Comparison of ENCODE assay signal across 17 cellular contexts in genomic region chr12:20099395-20099976, GRCh38.
"Had no signal": no experiment of that assay in that cellular context is flagged by ENCODE, and none has a peak within 500 bp of the region (broad histone marks: within the 10 kb centered on the region; RNA-seq: fewer than 3 reads in every experiment).

No MANE protein-coding gene starts in this region.

- H3K36me3 Mint-ChIP-seq: activated naive CD4-positive, alpha-beta T cell treated with anti-CD3 and anti-CD28 coated beads, Interleukin-2, amount 50 U/mL, for 24 hours; brain had no signal

- H3K4me3 ChIP-seq: upper lobe of left lung had no signal

- H3K9me3 ChIP-seq: upper lobe of left lung had no signal

- H3K4me1 Mint-ChIP-seq: activated B cell treated with CpG ODN at 0.5 μM for 24 hours; activated CD4-positive, alpha-beta T cell treated with anti-CD3 and anti-CD28 coated beads, Interleukin-2, amount 10 ng/mL, durations not matched to agents 7 days and 5 days; activated naive CD4-positive, alpha-beta T cell treated with anti-CD3 and anti-CD28 coated beads, Interleukin-2, amount 50 U/mL, for 24 hours; central memory CD8-positive, alpha-beta T cell; nephron had no signal

- FAIRE-seq: endometrium, islet of Langerhans had no signal

- H3K9me3 Mint-ChIP-seq: activated CD4-positive, alpha-beta T cell treated with anti-CD3 and anti-CD28 coated beads, Interleukin-2, amount 10 ng/mL, durations not matched to agents 7 days and 5 days; activated naive CD4-positive, alpha-beta T cell treated with anti-CD3 and anti-CD28 coated beads, Interleukin-2, amount 50 U/mL, for 24 hours; central memory CD8-positive, alpha-beta T cell had no signal

- H3K36me3 ChIP-seq: upper lobe of left lung had no signal

- H3K27ac Mint-ChIP-seq: activated B cell treated with CpG ODN at 0.5 μM for 24 hours; activated CD4-positive, alpha-beta T cell treated with anti-CD3 and anti-CD28 coated beads, Interleukin-2, amount 10 ng/mL, durations not matched to agents 7 days and 5 days; activated naive CD4-positive, alpha-beta T cell treated with anti-CD3 and anti-CD28 coated beads, Interleukin-2, amount 50 U/mL, for 24 hours; nephron; T-helper 1 cell treated with Interleukin-12 subunit alpha and Interleukin-12 subunit beta and Interleukin-4 antibody, amounts not matched to agents 30 μg/mL and 1 μg/mL, for 36 hours had no signal

- H3K4me1 ChIP-seq: upper lobe of left lung had no signal

- H3K27ac ChIP-seq: upper lobe of left lung had no signal

- H3K27me3 Mint-ChIP-seq: activated B cell treated with CpG ODN at 0.5 μM for 24 hours; activated CD4-positive, alpha-beta T cell treated with anti-CD3 and anti-CD28 coated beads, Interleukin-2, amount 10 ng/mL, durations not matched to agents 7 days and 5 days; activated naive CD4-positive, alpha-beta T cell treated with anti-CD3 and anti-CD28 coated beads, Interleukin-2, amount 50 U/mL, for 24 hours; brain; central memory CD8-positive, alpha-beta T cell had no signal

- DNase-seq: activated B cell treated with CpG ODN at 0.5 μM for 24 hours; activated CD4-positive, alpha-beta T cell treated with anti-CD3 and anti-CD28 coated beads, Interleukin-2, amount 10 ng/mL, durations not matched to agents 7 days and 5 days; activated effector memory CD4-positive, alpha-beta T cell treated with Interleukin-2 at 50 U/mL for 16 hours; activated T-cell treated with anti-CD3 and anti-CD28 coated beads, Interleukin-2, amount 50 U/mL, for 1 hour; glutamatergic neuron; left ventricle myocardium superior; mesenchymal stem cell; stimulated activated CD4-positive, alpha-beta T cell treated with anti-CD3 and anti-CD28 coated beads, Interleukin-2, amount 100 ng/mL, for 48 hours; stimulated activated naive CD4-positive, alpha-beta T cell treated with Interleukin-2 at 50 U/mL for 16 hours; upper lobe of left lung had no signal

- H3K4me3 Mint-ChIP-seq: activated B cell treated with CpG ODN at 0.5 μM for 24 hours; activated CD4-positive, alpha-beta T cell treated with anti-CD3 and anti-CD28 coated beads, Interleukin-2, amount 10 ng/mL, durations not matched to agents 7 days and 5 days; activated naive CD4-positive, alpha-beta T cell treated with anti-CD3 and anti-CD28 coated beads, Interleukin-2, amount 50 U/mL, for 24 hours; brain; central memory CD8-positive, alpha-beta T cell; nephron; T-helper 1 cell treated with Interleukin-12 subunit alpha and Interleukin-12 subunit beta and Interleukin-4 antibody, amounts not matched to agents 30 μg/mL and 1 μg/mL, for 36 hours had no signal

- H3K27me3 ChIP-seq: upper lobe of left lung had no signal
